10 cellular contexts compared by ENCODE assay signal in the genomic region with DNA sequence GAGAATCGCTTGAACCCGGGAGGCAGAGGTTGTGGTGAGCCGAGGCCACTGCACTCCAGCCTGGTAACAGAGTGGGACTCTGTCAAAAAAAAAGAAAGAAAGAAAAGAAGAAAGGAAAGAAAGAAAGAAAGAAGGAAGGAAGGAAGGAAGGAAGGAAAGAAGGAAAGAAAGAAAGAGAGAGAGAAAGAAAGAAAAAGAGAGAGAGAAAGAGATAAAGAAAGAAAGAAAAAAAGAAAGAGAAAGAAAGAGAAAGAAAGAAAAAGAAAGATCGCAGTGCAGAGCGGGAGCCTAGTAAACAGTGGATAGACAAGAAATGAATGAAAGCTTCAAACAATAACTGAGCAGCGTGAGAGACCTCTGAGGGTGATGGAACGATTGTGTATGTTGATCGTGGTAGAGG. TPM values are rescaled to one million over a fixed set of nuclear protein-coding genes. Genes with fewer than 3 reads are reported as not detected.
"Had no signal": no experiment of that assay in that cellular context is flagged by ENCODE, and none has a peak within 500 bp of the region (broad histone marks: within the 10 kb centered on the region; RNA-seq: fewer than 3 reads in every experiment).

No MANE protein-coding gene starts in this region.

- H2AFZ ChIP-seq: GM23338 had no signal

- H3K36me3 Mint-ChIP-seq: IgD-negative memory B cell had no signal

- FAIRE-seq: H1, H54, HepG2 had no signal

- DNase-seq: H9, HCEC 1CT, HFFc6, KG1 had no signal

- ATAC-seq: GM23338, HepG2 had no signal

- H3K4me3 ChIP-seq: GM23338 had no signal

- H3K9me3 Mint-ChIP-seq: GM23338, H9, HFFc6, IgD-negative memory B cell had no signal

- H3K4me3 Mint-ChIP-seq: GM23338, H9, HFFc6, IgD-negative memory B cell had no signal

- H3K27ac ChIP-seq: HL-60 had no signal

- H3K27ac Mint-ChIP-seq: GM23338, HFFc6 had no signal

- H3K4me2 ChIP-seq: GM23338 had no signal

- H3K4me1 Mint-ChIP-seq: IgD-negative memory B cell had no signal

RNA-seq across cellular contexts. Expression of gene GRHL3, which starts 20.6 kb away (rescaled TPM):
- total RNA-seq: HepG2, HFFc6 had no signal
- polyA plus RNA-seq: HepG2, IgD-negative memory B cell had no signal
